ENCODE assay signal across 2 cellular contexts in genomic region chr10:31838709-31839108, GRCh38.
TF ChIP-seq lines count a peak whose summit lies in the region.

No MANE protein-coding gene starts in this region.

TF ChIP-seq in HepG2, 621 proteins besides CTCF, POLR2A, EP300 and RAD21 (continued from another document):
- TF ChIP-seq ZNF281 (CRISPR knock-in tag; IDR thresholded peaks at IDR 0.05; ENCODE audit: borderline replicate concordance), result peak; percentile 20; the same call in 1 of the 2 replicates

TF ChIP-seq in WTC11, 78 proteins besides CTCF, POLR2A, EP300 and RAD21 (continued from another document):
- TF ChIP-seq EMX1 (CRISPR knock-in tag; IDR thresholded peaks at IDR 0.05), result no peak
- no peak for TF ChIP-seq NR3C1 (CRISPR knock-in tag; conservative IDR thresholded peaks at IDR 0.05; ENCODE audit: low read depth)
- no peak for TF ChIP-seq ZNF423 (CRISPR knock-in tag; IDR thresholded peaks at IDR 0.05)
- TF ChIP-seq, protein P1, sequence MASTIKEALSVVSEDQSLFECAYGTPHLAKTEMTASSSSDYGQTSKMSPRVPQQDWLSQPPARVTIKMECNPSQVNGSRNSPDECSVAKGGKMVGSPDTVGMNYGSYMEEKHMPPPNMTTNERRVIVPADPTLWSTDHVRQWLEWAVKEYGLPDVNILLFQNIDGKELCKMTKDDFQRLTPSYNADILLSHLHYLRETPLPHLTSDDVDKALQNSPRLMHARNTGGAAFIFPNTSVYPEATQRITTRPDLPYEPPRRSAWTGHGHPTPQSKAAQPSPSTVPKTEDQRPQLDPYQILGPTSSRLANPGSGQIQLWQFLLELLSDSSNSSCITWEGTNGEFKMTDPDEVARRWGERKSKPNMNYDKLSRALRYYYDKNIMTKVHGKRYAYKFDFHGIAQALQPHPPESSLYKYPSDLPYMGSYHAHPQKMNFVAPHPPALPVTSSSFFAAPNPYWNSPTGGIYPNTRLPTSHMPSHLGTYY (CRISPR knock-in tag; IDR thresholded peaks at IDR 0.05), result no peak
- no peak for TF ChIP-seq ATF1 (CRISPR knock-in tag; IDR thresholded peaks at IDR 0.05)
- TF ChIP-seq, protein P2, sequence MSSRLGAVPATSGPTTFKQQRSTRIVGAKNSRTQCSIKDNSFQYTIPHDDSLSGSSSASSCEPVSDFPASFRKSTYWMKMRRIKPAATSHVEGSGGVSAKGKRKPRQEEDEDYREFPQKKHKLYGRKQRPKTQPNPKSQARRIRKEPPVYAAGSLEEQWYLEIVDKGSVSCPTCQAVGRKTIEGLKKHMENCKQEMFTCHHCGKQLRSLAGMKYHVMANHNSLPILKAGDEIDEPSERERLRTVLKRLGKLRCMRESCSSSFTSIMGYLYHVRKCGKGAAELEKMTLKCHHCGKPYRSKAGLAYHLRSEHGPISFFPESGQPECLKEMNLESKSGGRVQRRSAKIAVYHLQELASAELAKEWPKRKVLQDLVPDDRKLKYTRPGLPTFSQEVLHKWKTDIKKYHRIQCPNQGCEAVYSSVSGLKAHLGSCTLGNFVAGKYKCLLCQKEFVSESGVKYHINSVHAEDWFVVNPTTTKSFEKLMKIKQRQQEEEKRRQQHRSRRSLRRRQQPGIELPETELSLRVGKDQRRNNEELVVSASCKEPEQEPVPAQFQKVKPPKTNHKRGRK (CRISPR knock-in tag; IDR thresholded peaks at IDR 0.05; ENCODE audit: borderline replicate concordance), result no peak
- no peak for TF ChIP-seq ETV6 (CRISPR knock-in tag; IDR thresholded peaks at IDR 0.05)
- TF ChIP-seq CREM (CRISPR knock-in tag; IDR thresholded peaks at IDR 0.05), result no peak
- no peak for TF ChIP-seq ZNF317 (CRISPR knock-in tag; IDR thresholded peaks at IDR 0.05; ENCODE audit: borderline replicate concordance, low read depth)
- no peak for TF ChIP-seq TP53 (CRISPR knock-in tag; IDR thresholded peaks at IDR 0.05)
TF ChIP-seq in WTC11: peak in this region for 0.
